ENCODE assay signal across 20 cellular contexts in genomic region chr7:117164578-117164977, GRCh38.
DNase-seq lines count a peak whose midpoint lies in the region; ATAC-seq and TF ChIP-seq lines count a peak whose summit lies in the region.
"Had no signal": no experiment of that assay in that cellular context is flagged by ENCODE, and none has a peak within 500 bp of the region (broad histone marks: within the 10 kb centered on the region; RNA-seq: fewer than 3 reads in every experiment).

No MANE protein-coding gene starts in this region.

- no peak overlapping the region for H4K8ac ChIP-seq in mesenchymal stem cell (ENCODE audit: low read length)

- H3K18ac ChIP-seq in mesenchymal stem cell (ENCODE audit: low read depth in 1 of 2, low read length in 2 of 2) = no peak overlapping the region

- H2AK5ac ChIP-seq in mesenchymal stem cell (ENCODE audit: low read length, severe bottlenecking) = no peak overlapping the region

- H2BK12ac ChIP-seq in mesenchymal stem cell (ENCODE audit: low read length in 2 of 2) = no peak overlapping the region

- H2AFZ ChIP-seq in mesenchymal stem cell (ENCODE audit: low read depth, low read length) = no peak overlapping the region

- H3K4me1 ChIP-seq in mesenchymal stem cell (ENCODE audit: control insufficient read depth, insufficient read depth, low read depth, low read length) = no peaks in the 10 kb centered on the region

- H3K79me1 ChIP-seq in mesenchymal stem cell (replicated peaks; ENCODE audit: low read length, poor library complexity, severe bottlenecking) = peaks cover 5% of the 10 kb centered on the region

- no peak overlapping the region for H3K14ac ChIP-seq in mesenchymal stem cell (ENCODE audit: low read length in 2 of 2)

- no peak for TF ChIP-seq CTCF in cardiac fibroblast (IDR thresholded peaks at IDR 0.05; ENCODE audit: low read depth, low read length)

- H3K4me2 ChIP-seq in mesenchymal stem cell (ENCODE audit: low read length, poor library complexity, severe bottlenecking) = no peak overlapping the region

- H3K23ac ChIP-seq in mesenchymal stem cell (ENCODE audit: low read length in 2 of 2) = no peak overlapping the region

- no peak for ATAC-seq in HG03442 (IDR thresholded peaks at IDR 0.05; ENCODE audit: unreplicated experiment)
- ATAC-seq: pancreas had no signal

- 84% methylated on average over 2 of the region's 2 CpGs for WGBS in mesenchymal stem cell

- no peak overlapping the region for H3K4ac ChIP-seq in mesenchymal stem cell (ENCODE audit: low read depth in 1 of 2, low read length in 2 of 2)

- no peaks in the 10 kb centered on the region for H3K27me3 ChIP-seq in mesenchymal stem cell (ENCODE audit: control insufficient read depth in 1 of 2, insufficient read depth in 1 of 2, low read length in 2 of 2)
- H3K27me3 ChIP-seq: ascending aorta, pancreas, vagina had no signal

- no peak overlapping the region for H2BK120ac ChIP-seq in mesenchymal stem cell (ENCODE audit: low read depth, low read length)

- H4K91ac ChIP-seq in mesenchymal stem cell (ENCODE audit: low read length) = no peak overlapping the region

- H3K36me3 ChIP-seq in mesenchymal stem cell (ENCODE audit: control insufficient read depth in 1 of 2, insufficient read depth in 2 of 2, low read depth in 1 of 2, low read length in 2 of 2) = no peaks in the 10 kb centered on the region
- H3K36me3 ChIP-seq: pancreas, vagina had no signal

- peak; percentile 30 for DNase-seq in Ammon's horn (ENCODE audit: low spot score)
- DNase-seq in HT1080 (ENCODE audit: low read depth) = peak; percentile 46
- peak; percentile 49 to 83 for DNase-seq in cardiac fibroblast (ENCODE audit: low read depth in 2 of 2)
- no peak for DNase-seq in mesenchymal stem cell
- no peak for DNase-seq in 8988T
- DNase-seq in T1000 (lab: John Stamatoyannopoulos, UW) = no peak
- DNase-seq: activated CD4-positive, alpha-beta T cell treated with anti-CD3 and anti-CD28 coated beads, Interleukin-2, amount 10 ng/mL, durations not matched to agents 24 days and 14 days; activated naive CD4-positive, alpha-beta T cell treated with anti-CD3 and anti-CD28 coated beads for 36 hours; GOT3; head of caudate nucleus; NCI-H146; NCI-H748 treated with DMSO at 0.1 percent for 48 hours; pancreas; stimulated activated CD4-positive, alpha-beta T cell treated with anti-CD3 and anti-CD28 coated beads, Interleukin-4, amount 100 ng/mL, for 24 hours had no signal

- H3K9me3 ChIP-seq in mesenchymal stem cell (ENCODE audit: control insufficient read depth, low read length) = no peaks in the 10 kb centered on the region
- H3K9me3 ChIP-seq: ascending aorta, pancreas, vagina had no signal

- H2BK5ac ChIP-seq in mesenchymal stem cell (ENCODE audit: low read depth, low read length, poor library complexity, severe bottlenecking) = no peak overlapping the region

- peak overlapping the region; percentile 68 for H3K9ac ChIP-seq in mesenchymal stem cell (ENCODE audit: low read length)

- H3K4me3 ChIP-seq in cardiac fibroblast (replicated peaks in 1 of 2; ENCODE audit: low read depth in 2 of 2, low read length in 2 of 2) (no peak overlapping the region), mesenchymal stem cell (ENCODE audit: insufficient read depth in 1 of 2, low read depth in 1 of 2, low read length in 2 of 2) (peak overlapping the region in 1 of 2 experiments; percentile 39)
- H3K4me3 ChIP-seq: ascending aorta, coronary artery, lung, pancreas, vagina had no signal

- no peak overlapping the region for H3K27ac ChIP-seq in mesenchymal stem cell (ENCODE audit: low read length, poor library complexity, severe bottlenecking)
- H3K27ac ChIP-seq: C4-2B, coronary artery, pancreas, vagina had no signal

- no peak overlapping the region for H2BK15ac ChIP-seq in mesenchymal stem cell (ENCODE audit: low read depth, poor library complexity, severe bottlenecking)

Comparison
In these comparisons a context has a peak if more than half of its experiments do, and no peak if none do; other contexts are left out.
1. DNase-seq: peak in Ammon's horn (single experiment), HT1080 (single experiment) and cardiac fibroblast (2 of 2); none in mesenchymal stem cell (single experiment), 8988T (single experiment) and T1000 (single experiment).